Comparison of ENCODE assay signal across 14 cellular contexts in genomic region chr5:121596882-121597281, GRCh38.
DNase-seq lines count a peak whose midpoint lies in the region; ATAC-seq and TF ChIP-seq lines count a peak whose summit lies in the region.
"Had no signal": no experiment of that assay in that cellular context is flagged by ENCODE, and none has a peak within 500 bp of the region (broad histone marks: within the 10 kb centered on the region; RNA-seq: fewer than 3 reads in every experiment).

No MANE protein-coding gene starts in this region.

- no peaks in the 10 kb centered on the region for H3K4me1 ChIP-seq in HEK293 (ENCODE audit: control insufficient read depth, insufficient read depth, low read length)
- H3K4me1 ChIP-seq in transverse colon = no peaks in the 10 kb centered on the region
- no peaks in the 10 kb centered on the region for H3K4me1 ChIP-seq in right lobe of liver

- H3K36me3 ChIP-seq in HEK293 (ENCODE audit: control insufficient read depth in 2 of 2, insufficient read depth in 1 of 2, low read length in 2 of 2) (no peaks in the 10 kb centered on the region), transverse colon (no peaks in the 10 kb centered on the region), right lobe of liver (no peaks in the 10 kb centered on the region)
- H3K36me3 ChIP-seq: BLaER1 treated with 17β-estradiol and CSF1 and Interleukin-3, amounts not matched to agents 10 nM and 100 nM had no signal

- no peak overlapping the region for H3K27ac ChIP-seq in HEK293 (ENCODE audit: extremely low read depth, low read depth, low read length)
- no peak overlapping the region for H3K27ac ChIP-seq in transverse colon
- no peak overlapping the region for H3K27ac ChIP-seq in right lobe of liver

- H3K9me3 ChIP-seq in HEK293 (ENCODE audit: control insufficient read depth, insufficient read depth, low read depth, low read length) (no peaks in the 10 kb centered on the region), transverse colon (peaks cover 4 to 6% of the 10 kb centered on the region in 2 donors), right lobe of liver (no peaks in the 10 kb centered on the region)

- POLR2A ChIA-PET in HEK293 (lab: Yijun Ruan, JAX) = no interaction called here

- intact Hi-C loops in left colon (cut with DNase I, micrococcal nuclease) = no loop called here
- intact Hi-C loops in transverse colon (cut with DNase I; ENCODE audit: low total_unique reads) = no loop called here
- intact Hi-C loops in right lobe of liver (cut with DNase I) = no loop called here

- H3K27me3 ChIP-seq in transverse colon (no peaks in the 10 kb centered on the region), right lobe of liver (no peaks in the 10 kb centered on the region)
- H3K27me3 ChIP-seq: BLaER1 treated with 17β-estradiol and CSF1 and Interleukin-3, amounts not matched to agents 10 nM and 100 nM had no signal

- no peak overlapping the region for H3K4me3 ChIP-seq in HEK293 (ENCODE audit: low read depth, low read length)
- no peak overlapping the region for H3K4me3 ChIP-seq in transverse colon
- no peak overlapping the region for H3K4me3 ChIP-seq in right lobe of liver
- H3K4me3 ChIP-seq: BLaER1 treated with 17β-estradiol and CSF1 and Interleukin-3, amounts not matched to agents 10 nM and 100 nM had no signal

- TF ChIP-seq CTCF in HEK293 (tag by site-specific recombination; IDR thresholded peaks at IDR 0.05) (no peak), transverse colon (IDR thresholded peaks at IDR 0.05) (no peak), right lobe of liver (IDR thresholded peaks at IDR 0.05) (no peak)

- CTCF ChIA-PET in HEK293 (lab: Yijun Ruan, JAX) = no interaction called here

- ATAC-seq in left colon (peak; percentile 69), right lobe of liver (no peak)
- ATAC-seq: CD8-positive, alpha-beta T cell; HepG2 had no signal

- peak; percentile 26 for DNase-seq in NCI-H748 (lab: John Stamatoyannopoulos, UW; ENCODE audit: unreplicated experiment)
- DNase-seq in NCI-H748 treated with DMSO at 0.1 percent for 48 hours (lab: John Stamatoyannopoulos, UW) = no peak
- DNase-seq in left colon = no peak
- peak; percentile 10 for DNase-seq in transverse colon
- no peak for DNase-seq in erythroblast (lab: John Stamatoyannopoulos, UW)
- no peak for DNase-seq in DMS 273 treated with DMSO at 0.1 percent for 48 hours (lab: John Stamatoyannopoulos, UW)
- DNase-seq in right lobe of liver = no peak
- DNase-seq: 8988T; CD8-positive, alpha-beta T cell; GDM1; H9 had no signal

- no peak for TF ChIP-seq EP300 in transverse colon (IDR thresholded peaks at IDR 0.05; ENCODE audit: low read depth)

- 70% methylated on average over 3 of the region's 3 CpGs; no CpG with 5 or more reads in 1 of the 2 donors for WGBS in transverse colon (ENCODE audit: low coverage in 1 of 2), 2 donors
- 87% methylated on average over 3 of the region's 3 CpGs for WGBS in right lobe of liver (ENCODE audit: insufficient coverage, low coverage, low lambda C conversion rate, missing lambda C conversion rate)

- in situ Hi-C loops in transverse colon (cut with MboI; ENCODE audit: low pct_ligation_motif_present in 1 of 4, low pct_unique_long_range_greater_than_20kb in 1 of 4, low sequenced_read_pairs in 3 of 4) = no loop called here

- TF ChIP-seq POLR2A in transverse colon (IDR thresholded peaks at IDR 0.05) = no peak
- TF ChIP-seq POLR2A in erythroblast (IDR thresholded peaks at IDR 0.05; ENCODE audit: low read length) = no peak
- TF ChIP-seq POLR2A in right lobe of liver (IDR thresholded peaks at IDR 0.05) = no peak

TF ChIP-seq in HEK293, 187 proteins besides CTCF, POLR2A, EP300 and RAD21:
- peak; percentile 20; the same call in 1 of the 2 replicates for TF ChIP-seq TRIM28 (IDR thresholded peaks at IDR 0.05; ENCODE audit: borderline replicate concordance, low read length)
- TF ChIP-seq REPIN1 (tag by site-specific recombination; IDR thresholded peaks at IDR 0.05; ENCODE audit: low read depth) = no peak

Comparison
In these comparisons a context has a peak if more than half of its experiments do, and no peak if none do; other contexts are left out.
1. DNase-seq: peak in NCI-H748 (single experiment) and transverse colon (single experiment); none in NCI-H748 treated with DMSO at 0.1 percent for 48 hours (single experiment), left colon (0 of 2), erythroblast (0 of 2), DMS 273 treated with DMSO at 0.1 percent for 48 hours (single experiment) and right lobe of liver (0 of 3).